ENCODE assay signal across 10 cellular contexts in the genomic region with DNA sequence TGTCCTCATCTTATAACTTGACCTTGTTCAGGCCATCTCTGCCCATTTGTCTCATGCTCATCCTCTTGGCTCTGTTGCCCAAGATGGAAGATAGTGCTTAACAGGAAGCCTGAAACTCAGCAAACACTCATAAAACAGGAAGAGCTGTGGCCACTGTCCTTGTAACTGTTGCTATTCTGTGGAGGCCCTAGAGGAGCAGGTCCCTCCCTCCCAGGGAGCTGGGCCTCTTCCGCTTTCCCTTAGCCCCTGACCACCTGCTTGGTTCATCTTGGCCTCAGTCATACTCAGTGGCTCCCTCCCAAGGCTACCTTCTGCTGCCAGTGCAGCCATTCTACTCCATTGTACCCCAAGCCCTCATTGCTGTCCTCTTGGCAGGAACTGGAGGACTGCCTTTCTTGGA. TPM values are rescaled to one million over a fixed set of nuclear protein-coding genes. Genes with fewer than 3 reads are reported as not detected.
A peak's percentile ranks its signal among the peaks of the same experiment; 100 is the strongest.
DNase-seq lines count a peak whose midpoint lies in the region; ATAC-seq, FAIRE-seq and TF ChIP-seq lines count a peak whose summit lies in the region.
"Had no signal": no experiment of that assay in that cellular context is flagged by ENCODE, and none has a peak within 500 bp of the region (broad histone marks: within the 10 kb centered on the region; RNA-seq: fewer than 3 reads in every experiment).

No MANE protein-coding gene starts in this region.

- H3K36me3 ChIP-seq in PC-3 (ENCODE audit: low read depth, low read length) = peaks cover 17% of the 10 kb centered on the region; the same call in 1 of the 2 replicates
- H3K36me3 ChIP-seq in colonic mucosa = no peaks in the 10 kb centered on the region
- H3K36me3 ChIP-seq in gastrocnemius medialis = no peaks in the 10 kb centered on the region
- H3K36me3 ChIP-seq: adrenal gland, SJCRH30 had no signal

- H3K9me3 Mint-ChIP-seq in progenitor cell of endocrine pancreas (ENCODE audit: low read depth) = no peaks in the 10 kb centered on the region

- ATAC-seq in PC-3 (peak; percentile 1; the same call in 1 of the 2 replicates), gastrocnemius medialis (peak; percentile 8 to 23), GM18909 (IDR thresholded peaks at IDR 0.05; ENCODE audit: poor library complexity, unreplicated experiment) (no peak), HG03039 (IDR thresholded peaks at IDR 0.05; ENCODE audit: unreplicated experiment) (no peak)

- H3K36me3 Mint-ChIP-seq in progenitor cell of endocrine pancreas (ENCODE audit: insufficient read depth) = no peaks in the 10 kb centered on the region

- no peak overlapping the region for H2AFZ ChIP-seq in PC-3 (ENCODE audit: low read length)

- H3K27ac Mint-ChIP-seq in progenitor cell of endocrine pancreas = no peak overlapping the region

- H3K4me1 ChIP-seq in PC-3 (ENCODE audit: insufficient read depth, low read length) (peaks cover 75% of the 10 kb centered on the region), colonic mucosa (peaks cover 9% of the 10 kb centered on the region), gastrocnemius medialis (peaks cover 71 to 74% of the 10 kb centered on the region in 2 donors)

- in situ Hi-C loops in gastrocnemius medialis (cut with MboI; ENCODE audit: low sequenced_read_pairs in 4 of 4) = loop anchor here in 2 of 4 donors (10.0 to 25.0 kb wide), 2 partner anchors 754 to 767 kb away; partner anchors contain the start of genes MANF (in 1 of the 2) and RBM15B (in 1 of the 2)

- H3K4me3 ChIP-seq in PC-3 (ENCODE audit: low read length) (peak overlapping the region; percentile 9; the same call in 1 of the 2 replicates), colonic mucosa (no peak overlapping the region), gastrocnemius medialis (peak overlapping the region in 1 of 4 donors; percentile 81)
- H3K4me3 ChIP-seq: adrenal gland, SJCRH30 had no signal

- H3K9me2 ChIP-seq in PC-3 (replicated peaks; ENCODE audit: low read length) = no peaks in the 10 kb centered on the region

- no peaks in the 10 kb centered on the region for H3K27me3 ChIP-seq in PC-3 (ENCODE audit: low read length)
- H3K27me3 ChIP-seq in colonic mucosa = no peaks in the 10 kb centered on the region
- H3K27me3 ChIP-seq in gastrocnemius medialis = no peaks in the 10 kb centered on the region
- H3K27me3 ChIP-seq: adrenal gland, SJCRH30 had no signal

- H3K9me3 ChIP-seq in PC-3 (ENCODE audit: low read length) = no peaks in the 10 kb centered on the region
- H3K9me3 ChIP-seq in colonic mucosa = no peaks in the 10 kb centered on the region
- no peaks in the 10 kb centered on the region for H3K9me3 ChIP-seq in gastrocnemius medialis
- H3K9me3 ChIP-seq: adrenal gland, SJCRH30 had no signal

- intact Hi-C loops in PC-3 (cut with micrococcal nuclease) = loop anchor here (5.0 kb wide), 1 partner anchor 352 kb away; no protein-coding TSS in a partner anchor
- intact Hi-C loops in colonic mucosa (cut with DNase I) = no loop called here
- intact Hi-C loops in gastrocnemius medialis (cut with DNase I; ENCODE audit: low total_unique reads) = no loop called here

- peaks cover 11% of the 10 kb centered on the region for H3K4me1 Mint-ChIP-seq in progenitor cell of endocrine pancreas (ENCODE audit: low read depth)

- no peak overlapping the region for H3K9ac ChIP-seq in PC-3 (ENCODE audit: low read length)
- H3K9ac ChIP-seq in colonic mucosa (ENCODE audit: low read depth in 2 of 2, low read length in 2 of 2) = peak overlapping the region in 1 of 2 donors; percentile 52
- H3K9ac ChIP-seq: KMS-11 had no signal

- H3F3A ChIP-seq in PC-3 (ENCODE audit: low read length, unreplicated experiment) = peaks cover 4% of the 10 kb centered on the region

- peaks cover 83% of the 10 kb centered on the region for H3K79me2 ChIP-seq in PC-3 (ENCODE audit: low read length)

- TF ChIP-seq POLR2A in gastrocnemius medialis (IDR thresholded peaks at IDR 0.05) = peak; percentile 22 to 24

- H3K4me2 ChIP-seq in PC-3 (ENCODE audit: low read length) = peak overlapping the region; percentile 93
- H3K4me2 ChIP-seq: KMS-11 had no signal

- H4K20me1 ChIP-seq in PC-3 (ENCODE audit: low read length) = no peaks in the 10 kb centered on the region

- H3K27me3 Mint-ChIP-seq in progenitor cell of endocrine pancreas = no peaks in the 10 kb centered on the region

- CTCF ChIA-PET in PC-3 (lab: Charles Lee) = no interaction called here

- POLR2A ChIA-PET in PC-3 (lab: Charles Lee; ENCODE audit: unreplicated experiment) = no interaction called here

- H3K27ac ChIP-seq in PC-3 (ENCODE audit: low read length) = peak overlapping the region; percentile 65
- peak overlapping the region; percentile 22 for H3K27ac ChIP-seq in colonic mucosa
- H3K27ac ChIP-seq in gastrocnemius medialis = peak overlapping the region; percentile 96 to 98 (median 98)
- H3K27ac ChIP-seq: KMS-11, SJCRH30 had no signal

- no peak for DNase-seq in GM19239 (ENCODE audit: insufficient read length, low spot score)
- DNase-seq in PC-3 = peak; percentile 28
- no peak for DNase-seq in colonic mucosa
- peak; percentile 53 to 88 for DNase-seq in gastrocnemius medialis
- no peak for DNase-seq in progenitor cell of endocrine pancreas (ENCODE audit: low spot score, unreplicated experiment)
- DNase-seq: SJCRH30 had no signal

- BruUV-seq in PC-3 (replicated peaks; lab: Mats Ljungman, UMichigan) = no TSS peak

- FAIRE-seq in GM19239 (lab: Jason Lieb, UNC) = peak; percentile 68

- TF ChIP-seq CTCF in PC-3 (conservative IDR thresholded peaks at IDR 0.05; ENCODE audit: low read depth, low read length) (no peak), colonic mucosa (IDR thresholded peaks at IDR 0.05) (no peak), gastrocnemius medialis (IDR thresholded peaks at IDR 0.05 in 4 of 5, conservative IDR thresholded peaks at IDR 0.05 in 1 of 5) (peak in 1 of 5 experiments; percentile 5), progenitor cell of endocrine pancreas (IDR thresholded peaks at IDR 0.05; ENCODE audit: unreplicated experiment) (no peak)

- no peak overlapping the region for H3K4me3 Mint-ChIP-seq in progenitor cell of endocrine pancreas (ENCODE audit: low read depth)

RNA-seq across cellular contexts. Expression of gene MAPKAPK3, which starts 3.5 kb away (rescaled TPM):
- 142 and 174 TPM in 2 replicates for total RNA-seq in PC-3 (2014; rRNA removed)
- 10 to 100 TPM; 27.3 to 45.1 TPM for total RNA-seq in colonic mucosa
- total RNA-seq in gastrocnemius medialis = 100 to 1,000 TPM; 235 to 466 (median 387) TPM
- total RNA-seq in progenitor cell of endocrine pancreas = 40.8 and 42.6 TPM in 2 replicates

RNA-seq across cellular contexts. Expression of gene CISH, which starts 8.8 kb away (rescaled TPM):
- total RNA-seq in PC-3 (2014; rRNA removed) (1.6 and 2.3 TPM in 2 replicates), colonic mucosa (10 to 100 TPM; 17.1 to 19.6 TPM), gastrocnemius medialis (10 to 100 TPM in 2 of 4 donors, 1 to 10 TPM in 2; 3.3 to 50.5 (median 20.3) TPM), progenitor cell of endocrine pancreas (4.9 and 5.2 TPM in 2 replicates)

RNA-seq across cellular contexts. Expression of gene HEMK1, which starts 51.1 kb away (rescaled TPM):
- total RNA-seq in PC-3 (2014; rRNA removed) (20.3 and 22.2 TPM in 2 replicates), colonic mucosa (10 to 100 TPM; 23.0 to 28.5 TPM), gastrocnemius medialis (1 to 10 TPM; 4.5 to 8.1 (median 7.5) TPM), progenitor cell of endocrine pancreas (23.0 and 23.7 TPM in 2 replicates)

RNA-seq across cellular contexts. Expression of gene C3orf18, which starts 52.9 kb away (rescaled TPM):
- total RNA-seq in PC-3 (2014; rRNA removed) = 31.2 and 33.9 TPM in 2 replicates
- 1 to 10 TPM; 2.4 to 2.9 TPM for total RNA-seq in colonic mucosa
- 10 to 100 TPM; 12.6 to 27.4 (median 15.4) TPM for total RNA-seq in gastrocnemius medialis
- 12.0 and 12.5 TPM in 2 replicates for total RNA-seq in progenitor cell of endocrine pancreas

RNA-seq across cellular contexts. Expression of gene DOCK3, which starts 54.3 kb away (rescaled TPM):
- total RNA-seq in PC-3 (2014; rRNA removed) = under 0.01 and 0.15 TPM in 2 replicates
- total RNA-seq in colonic mucosa = under 1 TPM; 0.02 to 0.32 TPM
- 1 to 10 TPM in 1 of 4 donors, under 1 TPM in 3; 0.61 to 3.1 (median 0.73) TPM for total RNA-seq in gastrocnemius medialis
- 10.0 and 10.6 TPM in 2 replicates for total RNA-seq in progenitor cell of endocrine pancreas

Comparison
In these comparisons a context has a peak if more than half of its experiments do, and no peak if none do; other contexts are left out.
1. DNase-seq: peak in PC-3 (single experiment) and gastrocnemius medialis (2 of 2); none in GM19239 (single experiment), colonic mucosa (single experiment) and progenitor cell of endocrine pancreas (single experiment).
2. ATAC-seq: peak in PC-3 (single experiment) and gastrocnemius medialis (2 of 2); none in GM18909 (single experiment) and HG03039 (single experiment).
3. H3K27ac ChIP-seq: peak in every context shown above with its lines; median percentile 98 in gastrocnemius medialis; 65 in PC-3; 22 in colonic mucosa.